Comparison of ENCODE assay signal across 10 cellular contexts in the genomic region with DNA sequence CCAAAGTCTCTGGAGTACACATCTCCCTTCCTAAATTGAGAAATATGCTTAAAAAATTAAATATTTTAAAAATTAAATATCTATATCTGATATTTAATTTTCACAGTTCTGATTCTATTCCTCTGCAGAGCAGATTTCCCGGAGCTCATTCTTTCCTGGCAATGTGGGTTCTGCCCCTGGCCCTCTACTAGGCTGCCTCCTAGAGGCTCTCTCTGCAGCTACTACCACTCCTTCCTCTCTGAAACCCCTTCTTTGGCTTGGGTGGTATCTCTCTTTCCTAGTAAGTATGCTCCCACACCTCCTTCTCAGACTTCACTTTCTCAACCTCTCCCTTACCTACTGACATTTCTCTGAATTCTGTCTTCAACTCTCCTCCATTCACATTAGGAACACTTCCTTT. TPM values are rescaled to one million over a fixed set of nuclear protein-coding genes. Genes with fewer than 3 reads are reported as not detected.
A peak's percentile ranks its signal among the peaks of the same experiment; 100 is the strongest.
DNase-seq lines count a peak whose midpoint lies in the region; ATAC-seq, FAIRE-seq and TF ChIP-seq lines count a peak whose summit lies in the region.
"Had no signal": no experiment of that assay in that cellular context is flagged by ENCODE, and none has a peak within 500 bp of the region (broad histone marks: within the 10 kb centered on the region; RNA-seq: fewer than 3 reads in every experiment).

No MANE protein-coding gene starts in this region.

- intact Hi-C loops in HepG2 (cut with micrococcal nuclease; ENCODE audit: unreplicated experiment) (no loop called here), vagina (cut with DNase I) (no loop called here)

- TF ChIP-seq CTCF in BE2C (IDR thresholded peaks at IDR 0.05; ENCODE audit: low read depth, low read length) (peak; percentile 35), HFF-Myc (IDR thresholded peaks at IDR 0.05; ENCODE audit: low read depth, low read length, missing control alignments) (peak; percentile 40), HepG2 (CRISPR knock-in tag; IDR thresholded peaks at IDR 0.05) (0 out of 2 replicates have a peak, but pooled peaks have one; percentile 24), vagina (IDR thresholded peaks at IDR 0.05) (no peak)

- no peak for FAIRE-seq in HepG2 (lab: Jason Lieb, UNC)

- H2AFZ ChIP-seq in HepG2 (ENCODE audit: low read length) = no peak overlapping the region

- H3K4me2 ChIP-seq in HepG2 (ENCODE audit: low read depth, low read length) = no peak overlapping the region

- H3K4me3 ChIP-seq in BE2C (ENCODE audit: low read depth, low read length) = no peak overlapping the region
- H3K4me3 ChIP-seq in HFF-Myc (replicated peaks; ENCODE audit: low read depth, low read length) = no peak overlapping the region
- no peak overlapping the region for H3K4me3 ChIP-seq in HepG2 (replicated peaks in 1 of 3; ENCODE audit: insufficient read depth in 1 of 3, low read depth in 2 of 3, low read length in 3 of 3)
- H3K4me3 ChIP-seq in vagina = no peak overlapping the region

- H3K9me3 ChIP-seq in BE2C = no peaks in the 10 kb centered on the region
- H3K9me3 ChIP-seq in HepG2 (ENCODE audit: low read length) = no peaks in the 10 kb centered on the region
- no peaks in the 10 kb centered on the region for H3K9me3 ChIP-seq in vagina

- CTCF ChIA-PET in HepG2 (lab: Yijun Ruan, JAX; ENCODE audit: low intra/inter-chr PET ratio, low total read pairs) = no interaction called here

- H3K27ac ChIP-seq in HepG2 (ENCODE audit: extremely low read length, insufficient read depth, low read length) (no peak overlapping the region), vagina (no peak overlapping the region)

- H3K79me2 ChIP-seq in HepG2 (ENCODE audit: insufficient read depth, low read length) = no peaks in the 10 kb centered on the region

- no peak for TF ChIP-seq RAD21 in HepG2 (CRISPR knock-in tag; IDR thresholded peaks at IDR 0.05)

- DNase-seq in BE2C = peak; percentile 4
- no peak for DNase-seq in HFF-Myc (ENCODE audit: extremely low read depth, low read depth)
- DNase-seq in dermis blood vessel endothelial cell = peak; percentile 29
- DNase-seq in HepG2 (ENCODE audit: low spot score) = no peak
- no peak for DNase-seq in NCI-H748 (lab: John Stamatoyannopoulos, UW; ENCODE audit: unreplicated experiment)
- DNase-seq in vagina (ENCODE audit: extremely low spot score in 2 of 2) = no peak
- DNase-seq: NCI-H774, T-helper 17 cell had no signal

- H3K9ac ChIP-seq in HepG2 (ENCODE audit: insufficient read depth, low read depth, low read length) = no peak overlapping the region

- TF ChIP-seq POLR2A in HepG2 (IDR thresholded peaks at IDR 0.05; ENCODE audit: insufficient read depth in 1 of 2, low read depth in 2 of 2, low read length in 2 of 2) (no peak), vagina (IDR thresholded peaks at IDR 0.05) (no peak)

- no peaks in the 10 kb centered on the region for H4K20me1 ChIP-seq in HepG2 (ENCODE audit: insufficient read depth, low read length)

- peak; percentile 61; the same call in 2 of the 3 replicates for ATAC-seq in HepG2
- no peak for ATAC-seq in GM21737 (IDR thresholded peaks at IDR 0.05; ENCODE audit: unreplicated experiment)
- no peak for ATAC-seq in HG02938 (IDR thresholded peaks at IDR 0.05; ENCODE audit: unreplicated experiment)
- ATAC-seq: T-helper 17 cell had no signal

- no peaks in the 10 kb centered on the region for H3K4me1 ChIP-seq in BE2C
- H3K4me1 ChIP-seq in HepG2 (ENCODE audit: insufficient read depth, low read length) = peaks cover 25% of the 10 kb centered on the region
- H3K4me1 ChIP-seq in vagina = no peaks in the 10 kb centered on the region

- no TSS peak for BruUV-seq in HepG2 (replicated peaks; lab: Mats Ljungman, UMichigan)

- POLR2A ChIA-PET in HepG2 (lab: Yijun Ruan, JAX) = no interaction called here

- 67% methylated on average over 1 of the region's 1 CpG for WGBS in HepG2 (ENCODE audit: low lambda C conversion rate)

- no peaks in the 10 kb centered on the region for H3K27me3 ChIP-seq in BE2C
- no peaks in the 10 kb centered on the region for H3K27me3 ChIP-seq in HepG2 (ENCODE audit: control insufficient read depth in 1 of 2, insufficient read depth in 2 of 2, low read length in 2 of 2)
- peaks cover 4% of the 10 kb centered on the region for H3K27me3 ChIP-seq in vagina

- TF ChIP-seq EP300 in HepG2 (IDR thresholded peaks at IDR 0.05; ENCODE audit: low read depth in 2 of 2, low read length in 2 of 2) (no peak), HepG2 (CRISPR knock-in tag; IDR thresholded peaks at IDR 0.05; ENCODE audit: borderline replicate concordance) (no peak)

- in situ Hi-C loops in HepG2 (cut with HindIII; ENCODE audit: extremely low pct_ligation_motif_present, low pct_unique_long_range_greater_than_20kb) = no loop called here

- no peaks in the 10 kb centered on the region for H3K36me3 ChIP-seq in BE2C
- no peaks in the 10 kb centered on the region for H3K36me3 ChIP-seq in HepG2 (replicated peaks in 1 of 2; ENCODE audit: control insufficient read depth in 1 of 2, insufficient read depth in 2 of 2, low read length in 2 of 2)
- H3K36me3 ChIP-seq in vagina = no peaks in the 10 kb centered on the region

TF ChIP-seq in HepG2, 621 proteins besides CTCF, POLR2A, EP300 and RAD21 (continues in another document):
- no peak for TF ChIP-seq RNF2 (conservative IDR thresholded peaks at IDR 0.05; ENCODE audit: low read depth)
- no peak for TF ChIP-seq SOX13 (IDR thresholded peaks at IDR 0.05)
- TF ChIP-seq SOX13 (CRISPR knock-in tag; conservative IDR thresholded peaks at IDR 0.05 in 1 of 2, IDR thresholded peaks at IDR 0.05 in 1 of 2) = no peak
- no peak for TF ChIP-seq ZNF367 (CRISPR knock-in tag; IDR thresholded peaks at IDR 0.05; ENCODE audit: borderline replicate concordance)
- TF ChIP-seq HDAC2 (CRISPR knock-in tag; IDR thresholded peaks at IDR 0.05) = no peak
- no peak for TF ChIP-seq ZFP41 (CRISPR knock-in tag; IDR thresholded peaks at IDR 0.05; ENCODE audit: borderline replicate concordance)
- no peak for TF ChIP-seq SMARCE1 (IDR thresholded peaks at IDR 0.05; ENCODE audit: borderline replicate concordance)
- TF ChIP-seq ZNF607 (CRISPR knock-in tag; IDR thresholded peaks at IDR 0.05; ENCODE audit: borderline replicate concordance) = no peak
- no peak for TF ChIP-seq ATF7-NPFF (CRISPR knock-in tag; IDR thresholded peaks at IDR 0.05; ENCODE audit: low read depth)
- TF ChIP-seq FOXC1 (CRISPR knock-in tag; IDR thresholded peaks at IDR 0.05; ENCODE audit: borderline replicate concordance) = no peak
- TF ChIP-seq ZBTB42 (CRISPR knock-in tag; IDR thresholded peaks at IDR 0.05) = no peak
- TF ChIP-seq, protein P1, sequence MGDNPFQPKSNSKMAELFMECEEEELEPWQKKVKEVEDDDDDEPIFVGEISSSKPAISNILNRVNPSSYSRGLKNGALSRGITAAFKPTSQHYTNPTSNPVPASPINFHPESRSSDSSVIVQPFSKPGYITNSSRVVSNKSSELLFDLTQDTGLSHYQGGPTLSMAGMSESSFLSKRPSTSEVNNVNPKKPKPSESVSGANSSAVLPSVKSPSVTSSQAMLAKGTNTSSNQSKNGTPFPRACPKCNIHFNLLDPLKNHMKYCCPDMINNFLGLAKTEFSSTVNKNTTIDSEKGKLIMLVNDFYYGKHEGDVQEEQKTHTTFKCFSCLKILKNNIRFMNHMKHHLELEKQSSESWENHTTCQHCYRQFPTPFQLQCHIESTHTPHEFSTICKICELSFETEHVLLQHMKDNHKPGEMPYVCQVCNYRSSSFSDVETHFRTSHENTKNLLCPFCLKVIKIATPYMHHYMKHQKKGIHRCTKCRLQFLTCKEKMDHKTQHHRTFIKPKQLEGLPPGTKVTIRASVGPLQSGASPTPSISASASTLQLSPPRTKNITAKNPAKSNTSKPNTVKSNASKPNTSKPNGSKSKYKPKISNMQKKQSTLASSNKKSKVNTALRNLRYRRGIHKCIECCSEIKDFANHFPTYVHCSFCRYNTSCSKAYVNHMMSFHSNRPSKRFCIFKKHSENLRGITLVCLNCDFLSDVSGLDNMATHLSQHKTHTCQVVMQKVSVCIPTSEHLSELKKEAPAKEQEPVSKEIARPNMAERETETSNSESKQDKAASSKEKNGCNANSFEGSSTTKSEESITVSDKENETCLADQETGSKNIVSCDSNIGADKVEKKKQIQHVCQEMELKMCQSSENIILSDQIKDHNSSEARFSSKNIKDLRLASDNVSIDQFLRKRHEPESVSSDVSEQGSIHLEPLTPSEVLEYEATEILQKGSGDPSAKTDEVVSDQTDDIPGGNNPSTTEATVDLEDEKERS (CRISPR knock-in tag; IDR thresholded peaks at IDR 0.05) = no peak
- no peak for TF ChIP-seq POGZ (CRISPR knock-in tag; IDR thresholded peaks at IDR 0.05)
- TF ChIP-seq ZNF138 (CRISPR knock-in tag; IDR thresholded peaks at IDR 0.05; ENCODE audit: low read depth) = no peak
- TF ChIP-seq TBX3 (IDR thresholded peaks at IDR 0.05; ENCODE audit: borderline replicate concordance) = no peak
- no peak for TF ChIP-seq ZNF230 (CRISPR knock-in tag; IDR thresholded peaks at IDR 0.05)

RNA-seq across cellular contexts. Expression of gene RPGR, which starts 45.3 kb away (rescaled TPM):
- polyA plus RNA-seq in BE2C (2012; ENCODE audit: insufficient read depth, insufficient read length, low read depth) = 2.7 TPM
- total RNA-seq in dermis blood vessel endothelial cell (43.2 and 49.6 TPM in 2 replicates), HepG2 (2016; rRNA removed; fragmentation: Illumina TruSeq; extraction: Trizol) (12.1 and 13.6 TPM in 2 replicates), vagina (15.0 TPM)
- 2.6 and 5.5 TPM in 2 replicates for total RNA-seq in HepG2 (2016; cell fraction: cytosol; rRNA removed; fragmentation: Illumina TruSeq; extraction: Trizol; ENCODE audit: low read depth)
- 12.1 and 14.8 TPM in 2 replicates for total RNA-seq in HepG2 (2016; cell fraction: insoluble cytoplasmic fraction; rRNA removed; fragmentation: Illumina TruSeq; extraction: Trizol)
- 4.9 and 6.4 TPM in 2 replicates for total RNA-seq in HepG2 (2016; cell fraction: membrane; rRNA removed; fragmentation: Illumina TruSeq; extraction: Trizol)
- total RNA-seq in HepG2 (2016; cell fraction: nucleus; rRNA removed; fragmentation: Illumina TruSeq; extraction: Trizol) = 21.1 and 21.4 TPM in 2 replicates
- polyA plus RNA-seq in HepG2 (2011; rRNA removed) = 2.1 TPM in 2 replicates
- 0.66 and 0.94 TPM in 2 replicates for polyA plus RNA-seq in HepG2 (2011; cell fraction: cytosol; rRNA removed)
- polyA plus RNA-seq in HepG2 (2011; cell fraction: nucleus; rRNA removed) = 3.3 and 6.0 TPM in 2 replicates
- 6.1 and 11.9 TPM in 2 replicates for polyA plus RNA-seq in HepG2 (2012)
- 0.91 and 1.0 TPM in 2 replicates for polyA plus RNA-seq in HepG2 (2016; cell fraction: cytosol; fragmentation: Illumina TruSeq; extraction: Trizol; ENCODE audit: low read depth)
- polyA plus RNA-seq in HepG2 (2016; cell fraction: insoluble cytoplasmic fraction; fragmentation: Illumina TruSeq; extraction: Trizol; ENCODE audit: low read depth) = 12.5 and 13.0 TPM in 2 replicates
- 1.1 TPM in 2 replicates for polyA plus RNA-seq in HepG2 (2016; cell fraction: membrane; fragmentation: Illumina TruSeq; extraction: Trizol; ENCODE audit: low read depth)
- 20.3 and 22.5 TPM in 2 replicates for polyA plus RNA-seq in HepG2 (2016; cell fraction: nucleus; fragmentation: Illumina TruSeq; extraction: Trizol; ENCODE audit: insufficient read depth, low read depth)
- polyA minus RNA-seq in HepG2 (2011; rRNA and poly(A)+ RNA removed; ENCODE audit: low replicate concordance) = 1.6 and 2.3 TPM in 2 replicates
- 1.1 and 1.2 TPM in 2 replicates for polyA minus RNA-seq in HepG2 (2011; cell fraction: cytosol; rRNA and poly(A)+ RNA removed)
- 19.8 and 26.2 TPM in 2 replicates for polyA minus RNA-seq in HepG2 (2011; cell fraction: nucleus; rRNA and poly(A)+ RNA removed)

Comparison
In these comparisons a context has a peak if more than half of its experiments do, and no peak if none do; other contexts are left out.
1. DNase-seq: peak in BE2C (single experiment) and dermis blood vessel endothelial cell (single experiment); none in HFF-Myc (single experiment), HepG2 (single experiment), NCI-H748 (single experiment) and vagina (0 of 2).
2. CTCF ChIP-seq: peak in BE2C (single experiment), HFF-Myc (single experiment) and HepG2 (single experiment); none in vagina (0 of 3).